17 cellular contexts compared by ENCODE assay signal in genomic region chr16:77744136-77744535, GRCh38. TPM values are rescaled to one million over a fixed set of nuclear protein-coding genes. Genes with fewer than 3 reads are reported as not detected.
DNase-seq lines count a peak whose midpoint lies in the region; ATAC-seq and TF ChIP-seq lines count a peak whose summit lies in the region.
"Had no signal": no experiment of that assay in that cellular context is flagged by ENCODE, and none has a peak within 500 bp of the region (broad histone marks: within the 10 kb centered on the region; RNA-seq: fewer than 3 reads in every experiment).

No MANE protein-coding gene starts in this region.

- no peak overlapping the region for H3K27ac Mint-ChIP-seq in endothelial cell (ENCODE audit: unreplicated experiment)
- H3K27ac Mint-ChIP-seq: CD4-positive, alpha-beta memory T cell; H9 had no signal

- no peaks in the 10 kb centered on the region for H3K9me3 Mint-ChIP-seq in endothelial cell (ENCODE audit: unreplicated experiment)
- H3K9me3 Mint-ChIP-seq: H9 had no signal

- no peak overlapping the region for H3K4me3 Mint-ChIP-seq in endothelial cell (ENCODE audit: unreplicated experiment)
- H3K4me3 Mint-ChIP-seq: CD4-positive, alpha-beta memory T cell; H9 had no signal

- H3K36me3 Mint-ChIP-seq in endothelial cell (ENCODE audit: low read depth, unreplicated experiment): no peaks in the 10 kb centered on the region

- ATAC-seq in HG03025 (IDR thresholded peaks at IDR 0.05; ENCODE audit: low FRiP score, unreplicated experiment): no peak
- ATAC-seq in Right ventricle myocardium inferior: no peak
- ATAC-seq: HepG2 had no signal

- DNase-seq in NCI-H2227 (lab: John Stamatoyannopoulos, UW; ENCODE audit: unreplicated experiment) (peak; percentile 1), NCI-H2227 treated with DMSO at 0.1 percent for 48 hours (lab: John Stamatoyannopoulos, UW) (no peak), NCI-H69 (lab: John Stamatoyannopoulos, UW) (peak; percentile 32), fibroblast of peridontal ligament (ENCODE audit: extremely low read depth) (peak; percentile 39), 8988T (no peak), Right ventricle myocardium inferior (ENCODE audit: missing footprints) (no peak), endothelial cell (ENCODE audit: low spot score) (no peak)
- DNase-seq: ACHN; BE2C; CD4-positive, alpha-beta memory T cell; DMS53; GF-D8; GOT3; H9 had no signal

- no peak for TF ChIP-seq CTCF in endothelial cell (IDR thresholded peaks at IDR 0.05; ENCODE audit: unreplicated experiment)

- H3K27me3 Mint-ChIP-seq in endothelial cell (ENCODE audit: unreplicated experiment): no peaks in the 10 kb centered on the region

- H3K4me1 Mint-ChIP-seq in endothelial cell (ENCODE audit: unreplicated experiment): no peaks in the 10 kb centered on the region
- H3K4me1 Mint-ChIP-seq: CD4-positive, alpha-beta memory T cell; H9 had no signal

- intact Hi-C loops in Right ventricle myocardium inferior (cut with DNase I): no loop called here

RNA-seq across cellular contexts. Expression of gene NUDT7, which starts 21.8 kb away (rescaled TPM):
- total RNA-seq in Right ventricle myocardium inferior (46.0 TPM), endothelial cell (ENCODE audit: unreplicated experiment) (7.9 TPM)

RNA-seq across cellular contexts. Expression of gene VAT1L, which starts 44.2 kb away (rescaled TPM):
- total RNA-seq in Right ventricle myocardium inferior: 20.6 TPM
- total RNA-seq in endothelial cell (ENCODE audit: unreplicated experiment): 1.1 TPM
- total RNA-seq: A172; CD4-positive, alpha-beta memory T cell; HepG2 had no signal

Comparison
In these comparisons a context has a peak if more than half of its experiments do, and no peak if none do; other contexts are left out.
1. DNase-seq: peak in NCI-H2227 (single experiment), NCI-H69 (single experiment) and fibroblast of peridontal ligament (single experiment); none in NCI-H2227 treated with DMSO at 0.1 percent for 48 hours (single experiment), 8988T (single experiment), Right ventricle myocardium inferior (single experiment) and endothelial cell (single experiment).
2. RNA of gene VAT1L, which starts 44.2 kb away (total RNA-seq): 20.6 TPM in Right ventricle myocardium inferior (single experiment); 1.1 TPM in endothelial cell (single experiment); every median in the first group is over 10 times any median in the second.